11 cellular contexts compared by ENCODE assay signal in the genomic region with DNA sequence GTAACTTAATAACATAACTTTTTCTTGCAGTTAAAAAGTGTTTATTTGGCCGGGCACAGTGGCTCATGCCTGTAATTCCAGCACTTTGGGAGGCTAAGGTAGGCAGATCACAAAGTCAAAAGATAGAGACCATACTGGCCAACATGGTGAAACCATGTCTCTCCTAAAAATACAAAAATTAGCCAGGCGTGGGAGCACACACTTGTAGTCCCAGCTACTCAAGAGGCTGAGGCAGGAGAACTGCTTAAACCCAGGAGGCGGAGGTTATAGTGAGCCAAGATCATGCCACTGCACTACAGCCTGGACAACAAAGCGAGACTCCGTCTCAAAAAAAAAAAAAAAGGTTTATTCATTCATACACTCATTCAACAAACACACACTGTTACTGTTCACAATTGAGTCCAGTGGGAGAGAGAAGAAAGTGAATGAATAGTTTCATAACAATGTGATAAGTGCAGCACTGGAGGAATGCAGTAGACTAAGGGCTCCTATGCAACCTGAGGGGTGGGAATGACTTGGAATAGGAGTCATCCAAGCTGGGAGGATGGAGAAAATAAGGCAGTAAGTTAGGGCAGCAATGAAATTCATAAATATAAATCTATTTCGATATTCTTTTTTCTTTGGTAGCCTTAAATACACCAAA. TPM values are rescaled to one million over a fixed set of nuclear protein-coding genes. Genes with fewer than 3 reads are reported as not detected.
DNase-seq lines count a peak whose midpoint lies in the region; ATAC-seq and TF ChIP-seq lines count a peak whose summit lies in the region.
"Had no signal": no experiment of that assay in that cellular context is flagged by ENCODE, and none has a peak within 500 bp of the region (broad histone marks: within the 10 kb centered on the region; RNA-seq: fewer than 3 reads in every experiment).

No MANE protein-coding gene starts in this region.

- WGBS in thyroid gland, 2 donors, result 59 to 85% methylated on average over 6 of the region's 6 CpGs

- H3K36me3 ChIP-seq in thyroid gland, result peaks cover 4 to 22% of the 10 kb centered on the region in 2 donors

- H3K27me3 ChIP-seq in thyroid gland, result no peaks in the 10 kb centered on the region

- peaks cover 67% of the 10 kb centered on the region for H3K36me3 Mint-ChIP-seq in activated naive CD4-positive, alpha-beta T cell treated with anti-CD3 and anti-CD28 coated beads, Interleukin-2, amount 10 ng/mL, durations not matched to agents 7 days and 5 days
- peaks cover 43% of the 10 kb centered on the region for H3K36me3 Mint-ChIP-seq in T-cell
- H3K36me3 Mint-ChIP-seq in osteocyte (ENCODE audit: unreplicated experiment), result peaks cover 33% of the 10 kb centered on the region

- H3K9me3 Mint-ChIP-seq in activated naive CD4-positive, alpha-beta T cell treated with anti-CD3 and anti-CD28 coated beads, Interleukin-2, amount 10 ng/mL, durations not matched to agents 7 days and 5 days, result no peaks in the 10 kb centered on the region
- H3K9me3 Mint-ChIP-seq in T-cell, result no peaks in the 10 kb centered on the region
- H3K9me3 Mint-ChIP-seq in osteocyte (ENCODE audit: unreplicated experiment), result no peaks in the 10 kb centered on the region
- H3K9me3 Mint-ChIP-seq: brain had no signal

- ATAC-seq in T-cell (replicated peaks in 1 of 4) (no peak), GM21515 (IDR thresholded peaks at IDR 0.05; ENCODE audit: unreplicated experiment) (no peak)

- H3K4me1 ChIP-seq in thyroid gland, result peaks cover 38 to 69% of the 10 kb centered on the region in 2 donors

- POLR2A ChIA-PET in T-cell (lab: Charles Lee), result interaction anchor here (0.6 to 1.4 kb wide), 10 partner anchors 9 to 1887 kb away, joined by 3 to 13 read pairs (median 4); a partner anchor contains a TSS

- peak overlapping the region; percentile 57 to 86 (median 71) for H3K27ac ChIP-seq in thyroid gland

- no peaks in the 10 kb centered on the region for H3K9me3 ChIP-seq in thyroid gland

- H3K27me3 Mint-ChIP-seq in activated naive CD4-positive, alpha-beta T cell treated with anti-CD3 and anti-CD28 coated beads, Interleukin-2, amount 10 ng/mL, durations not matched to agents 7 days and 5 days, result no peaks in the 10 kb centered on the region
- H3K27me3 Mint-ChIP-seq in T-cell (no peaks in the 10 kb centered on the region), osteocyte (ENCODE audit: unreplicated experiment) (no peaks in the 10 kb centered on the region)
- H3K27me3 Mint-ChIP-seq: brain had no signal

- no peak for TF ChIP-seq POLR2A in thyroid gland (IDR thresholded peaks at IDR 0.05)

- peak overlapping the region; percentile 98 for H3K27ac Mint-ChIP-seq in activated naive CD4-positive, alpha-beta T cell treated with anti-CD3 and anti-CD28 coated beads, Interleukin-2, amount 10 ng/mL, durations not matched to agents 7 days and 5 days
- H3K27ac Mint-ChIP-seq in T-cell, result peak overlapping the region; percentile 98 to 99
- no peak overlapping the region for H3K27ac Mint-ChIP-seq in osteocyte (ENCODE audit: unreplicated experiment)

- no peak for TF ChIP-seq CTCF in thyroid gland (IDR thresholded peaks at IDR 0.05)
- TF ChIP-seq CTCF in osteocyte (IDR thresholded peaks at IDR 0.05), result no peak

- peak overlapping the region; percentile 79 for H3K4me3 Mint-ChIP-seq in activated naive CD4-positive, alpha-beta T cell treated with anti-CD3 and anti-CD28 coated beads, Interleukin-2, amount 10 ng/mL, durations not matched to agents 7 days and 5 days
- peak overlapping the region; percentile 64 to 77 (median 75) for H3K4me3 Mint-ChIP-seq in T-cell
- no peak overlapping the region for H3K4me3 Mint-ChIP-seq in osteocyte (ENCODE audit: unreplicated experiment)
- H3K4me3 Mint-ChIP-seq: brain had no signal

- no peak overlapping the region for H3K4me3 ChIP-seq in thyroid gland (replicated peaks in 1 of 3)
- H3K4me3 ChIP-seq: K562 had no signal

- peaks cover 67% of the 10 kb centered on the region for H3K4me1 Mint-ChIP-seq in activated naive CD4-positive, alpha-beta T cell treated with anti-CD3 and anti-CD28 coated beads, Interleukin-2, amount 10 ng/mL, durations not matched to agents 7 days and 5 days
- H3K4me1 Mint-ChIP-seq in T-cell (peaks cover 55 to 74% (median 74%) of the 10 kb centered on the region in 3 donors), osteocyte (ENCODE audit: unreplicated experiment) (peaks cover 23% of the 10 kb centered on the region)

- DNase-seq in activated naive CD4-positive, alpha-beta T cell treated with anti-CD3 and anti-CD28 coated beads, Interleukin-2, amount 10 ng/mL, durations not matched to agents 7 days and 5 days, result no peak
- no peak for DNase-seq in activated naive CD4-positive, alpha-beta T cell treated with anti-CD3 and anti-CD28 coated beads, Interleukin-2, amount 50 U/mL, for 16 hours
- DNase-seq in T-cell, result no peak
- peak; percentile 37 for DNase-seq in kidney tubule cell (ENCODE audit: low spot score)
- DNase-seq in thyroid gland, result peak in 1 of 2 donors; percentile 46
- no peak for DNase-seq in NCI-H2196 (lab: John Stamatoyannopoulos, UW; ENCODE audit: unreplicated experiment)
- no peak for DNase-seq in osteocyte (ENCODE audit: extremely low spot score, unreplicated experiment)
- DNase-seq: NCI-H187 treated with DMSO at 0.1 percent for 48 hours had no signal

- CTCF ChIA-PET in activated naive CD4-positive, alpha-beta T cell treated with anti-CD3 and anti-CD28 coated beads, Interleukin-2, amount 10 ng/mL, durations not matched to agents 7 days and 5 days (lab: Charles Lee), result interaction anchor here (0.6 to 7.3 kb wide), 78 partner anchors 8 to 858 kb away, joined by 3 to 139 read pairs (median 6); a partner anchor contains a TSS
- CTCF ChIA-PET in T-cell (lab: Charles Lee), result interaction anchor here (0.6 to 6.1 kb wide), 69 partner anchors 8 to 744 kb away, joined by 3 to 176 read pairs (median 6); a partner anchor contains a TSS

- intact Hi-C loops in thyroid gland (cut with DNase I), result no loop called here

RNA-seq across cellular contexts. Expression of a gene that starts 19.8 kb away (rescaled TPM):
- total RNA-seq in T-cell (100 to 1,000 TPM in 4 of 5 donors, 10 to 100 TPM in 1; 80.9 to 127 (median 113) TPM), thyroid gland (100 to 1,000 TPM; 235 to 430 (median 335) TPM), osteocyte (220 and 223 TPM in 2 replicates)

RNA-seq across cellular contexts. Expression of a gene that starts 28.9 kb away (rescaled TPM):
- total RNA-seq in T-cell, result 10 to 100 TPM; 10.1 to 20.9 (median 17.3) TPM
- 10 to 100 TPM; 31.5 to 66.4 (median 53.7) TPM for total RNA-seq in thyroid gland
- total RNA-seq in osteocyte, result 74.1 and 87.3 TPM in 2 replicates
